Comparison of ENCODE assay signal across 1 cellular context in genomic region chr20:58268936-58269619, GRCh38.
TF ChIP-seq lines count a peak whose summit lies in the region.

No MANE protein-coding gene starts in this region.

TF ChIP-seq in WTC11, 78 proteins besides CTCF, POLR2A, EP300 and RAD21 (continued from another document):
- TF ChIP-seq, protein P1, sequence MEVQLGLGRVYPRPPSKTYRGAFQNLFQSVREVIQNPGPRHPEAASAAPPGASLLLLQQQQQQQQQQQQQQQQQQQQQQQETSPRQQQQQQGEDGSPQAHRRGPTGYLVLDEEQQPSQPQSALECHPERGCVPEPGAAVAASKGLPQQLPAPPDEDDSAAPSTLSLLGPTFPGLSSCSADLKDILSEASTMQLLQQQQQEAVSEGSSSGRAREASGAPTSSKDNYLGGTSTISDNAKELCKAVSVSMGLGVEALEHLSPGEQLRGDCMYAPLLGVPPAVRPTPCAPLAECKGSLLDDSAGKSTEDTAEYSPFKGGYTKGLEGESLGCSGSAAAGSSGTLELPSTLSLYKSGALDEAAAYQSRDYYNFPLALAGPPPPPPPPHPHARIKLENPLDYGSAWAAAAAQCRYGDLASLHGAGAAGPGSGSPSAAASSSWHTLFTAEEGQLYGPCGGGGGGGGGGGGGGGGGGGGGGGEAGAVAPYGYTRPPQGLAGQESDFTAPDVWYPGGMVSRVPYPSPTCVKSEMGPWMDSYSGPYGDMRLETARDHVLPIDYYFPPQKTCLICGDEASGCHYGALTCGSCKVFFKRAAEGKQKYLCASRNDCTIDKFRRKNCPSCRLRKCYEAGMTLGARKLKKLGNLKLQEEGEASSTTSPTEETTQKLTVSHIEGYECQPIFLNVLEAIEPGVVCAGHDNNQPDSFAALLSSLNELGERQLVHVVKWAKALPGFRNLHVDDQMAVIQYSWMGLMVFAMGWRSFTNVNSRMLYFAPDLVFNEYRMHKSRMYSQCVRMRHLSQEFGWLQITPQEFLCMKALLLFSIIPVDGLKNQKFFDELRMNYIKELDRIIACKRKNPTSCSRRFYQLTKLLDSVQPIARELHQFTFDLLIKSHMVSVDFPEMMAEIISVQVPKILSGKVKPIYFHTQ (CRISPR knock-in tag; IDR thresholded peaks at IDR 0.05) = no peak
- no peak for TF ChIP-seq TEAD1 (CRISPR knock-in tag; IDR thresholded peaks at IDR 0.05)
- no peak for TF ChIP-seq CREB1 (CRISPR knock-in tag; IDR thresholded peaks at IDR 0.05)
- no peak for TF ChIP-seq TCF7 (CRISPR knock-in tag; IDR thresholded peaks at IDR 0.05; ENCODE audit: low read depth)
- TF ChIP-seq ELF4 (CRISPR knock-in tag; IDR thresholded peaks at IDR 0.05; ENCODE audit: low read depth) = no peak
- no peak for TF ChIP-seq RELA (CRISPR knock-in tag; IDR thresholded peaks at IDR 0.05; ENCODE audit: borderline replicate concordance)
- no peak for TF ChIP-seq FOXK1 (CRISPR knock-in tag; IDR thresholded peaks at IDR 0.05)
- no peak for TF ChIP-seq ATF2 (CRISPR knock-in tag; IDR thresholded peaks at IDR 0.05; ENCODE audit: borderline replicate concordance, low read depth)
- TF ChIP-seq NR2C2 (CRISPR knock-in tag; IDR thresholded peaks at IDR 0.05) = no peak
- TF ChIP-seq, protein P2, sequence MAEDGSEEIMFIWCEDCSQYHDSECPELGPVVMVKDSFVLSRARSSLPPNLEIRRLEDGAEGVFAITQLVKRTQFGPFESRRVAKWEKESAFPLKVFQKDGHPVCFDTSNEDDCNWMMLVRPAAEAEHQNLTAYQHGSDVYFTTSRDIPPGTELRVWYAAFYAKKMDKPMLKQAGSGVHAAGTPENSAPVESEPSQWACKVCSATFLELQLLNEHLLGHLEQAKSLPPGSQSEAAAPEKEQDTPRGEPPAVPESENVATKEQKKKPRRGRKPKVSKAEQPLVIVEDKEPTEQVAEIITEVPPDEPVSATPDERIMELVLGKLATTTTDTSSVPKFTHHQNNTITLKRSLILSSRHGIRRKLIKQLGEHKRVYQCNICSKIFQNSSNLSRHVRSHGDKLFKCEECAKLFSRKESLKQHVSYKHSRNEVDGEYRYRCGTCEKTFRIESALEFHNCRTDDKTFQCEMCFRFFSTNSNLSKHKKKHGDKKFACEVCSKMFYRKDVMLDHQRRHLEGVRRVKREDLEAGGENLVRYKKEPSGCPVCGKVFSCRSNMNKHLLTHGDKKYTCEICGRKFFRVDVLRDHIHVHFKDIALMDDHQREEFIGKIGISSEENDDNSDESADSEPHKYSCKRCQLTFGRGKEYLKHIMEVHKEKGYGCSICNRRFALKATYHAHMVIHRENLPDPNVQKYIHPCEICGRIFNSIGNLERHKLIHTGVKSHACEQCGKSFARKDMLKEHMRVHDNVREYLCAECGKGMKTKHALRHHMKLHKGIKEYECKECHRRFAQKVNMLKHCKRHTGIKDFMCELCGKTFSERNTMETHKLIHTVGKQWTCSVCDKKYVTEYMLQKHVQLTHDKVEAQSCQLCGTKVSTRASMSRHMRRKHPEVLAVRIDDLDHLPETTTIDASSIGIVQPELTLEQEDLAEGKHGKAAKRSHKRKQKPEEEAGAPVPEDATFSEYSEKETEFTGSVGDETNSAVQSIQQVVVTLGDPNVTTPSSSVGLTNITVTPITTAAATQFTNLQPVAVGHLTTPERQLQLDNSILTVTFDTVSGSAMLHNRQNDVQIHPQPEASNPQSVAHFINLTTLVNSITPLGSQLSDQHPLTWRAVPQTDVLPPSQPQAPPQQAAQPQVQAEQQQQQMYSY (CRISPR knock-in tag; IDR thresholded peaks at IDR 0.05) = no peak
- TF ChIP-seq OVOL2 (CRISPR knock-in tag; IDR thresholded peaks at IDR 0.05; ENCODE audit: borderline replicate concordance) = no peak
